Comparison of ENCODE assay signal across 12 cellular contexts in genomic region chr12:11797317-11797913, GRCh38.
DNase-seq lines count a peak whose midpoint lies in the region; ATAC-seq, FAIRE-seq and TF ChIP-seq lines count a peak whose summit lies in the region.
"Had no signal": no experiment of that assay in that cellular context is flagged by ENCODE, and none has a peak within 500 bp of the region (broad histone marks: within the 10 kb centered on the region; RNA-seq: fewer than 3 reads in every experiment).

No MANE protein-coding gene starts in this region.

- H3K4me1 ChIP-seq in fibroblast of lung (ENCODE audit: control insufficient read depth, extremely low read depth, insufficient read depth, low read length), result peaks cover 16% of the 10 kb centered on the region
- H3K4me1 ChIP-seq in sigmoid colon, result peaks cover 0 to 80% (median 65%) of the 10 kb centered on the region in 4 donors

- TF ChIP-seq POLR2A in sigmoid colon (IDR thresholded peaks at IDR 0.05), result no peak

- H4K20me1 ChIP-seq in fibroblast of lung (ENCODE audit: control insufficient read depth, extremely low read depth, insufficient read depth, low read length), result no peaks in the 10 kb centered on the region

- peak; percentile 91 for DNase-seq in EL
- peak; percentile 9 for DNase-seq in RCC 7860 (ENCODE audit: low spot score)
- peak; percentile 72 to 99 for DNase-seq in fibroblast of lung (ENCODE audit: low read depth in 2 of 2)
- DNase-seq in sigmoid colon, result no peak
- DNase-seq in GM19239 (ENCODE audit: insufficient read length, low spot score), result no peak
- DNase-seq: NCI-H345, testis had no signal

- H3K36me3 ChIP-seq in fibroblast of lung (ENCODE audit: control insufficient read depth, insufficient read depth, low read length), result no peaks in the 10 kb centered on the region
- H3K36me3 ChIP-seq in sigmoid colon, result no peaks in the 10 kb centered on the region

- FAIRE-seq in RCC 7860 (lab: Jason Lieb, UNC) (no peak), GM19239 (lab: Jason Lieb, UNC) (no peak)
- FAIRE-seq: GM12892 had no signal

- 66 to 84% methylated on average over 5 of the region's 5 CpGs for WGBS in sigmoid colon, 2 donors

- TF ChIP-seq CTCF in fibroblast of lung (conservative IDR thresholded peaks at IDR 0.05 in 1 of 2, IDR thresholded peaks at IDR 0.05 in 1 of 2; ENCODE audit: low read depth in 1 of 2, low read length in 2 of 2) (no peak), sigmoid colon (IDR thresholded peaks at IDR 0.05) (no peak)

- TF ChIP-seq EP300 in sigmoid colon (IDR thresholded peaks at IDR 0.05), result no peak

- no peak overlapping the region for H3K4me3 ChIP-seq in fibroblast of lung (replicated peaks in 1 of 4; ENCODE audit: control extremely low read depth in 1 of 4, insufficient read depth in 1 of 4, low read depth in 3 of 4, low read length in 4 of 4)
- H3K4me3 ChIP-seq in sigmoid colon, result no peak overlapping the region
- H3K4me3 ChIP-seq: testis had no signal

- no peaks in the 10 kb centered on the region for H3K79me2 ChIP-seq in fibroblast of lung (ENCODE audit: control insufficient read depth, insufficient read depth, low read length)

- H3K4me2 ChIP-seq in fibroblast of lung (ENCODE audit: extremely low read depth, insufficient read depth, low read length), result no peak overlapping the region

- ATAC-seq in HG02610 (IDR thresholded peaks at IDR 0.05; ENCODE audit: unreplicated experiment), result no peak
- ATAC-seq in HG02840 (IDR thresholded peaks at IDR 0.05; ENCODE audit: low FRiP score, unreplicated experiment), result no peak
- no peak for ATAC-seq in GM18867 (IDR thresholded peaks at IDR 0.05; ENCODE audit: unreplicated experiment)
- ATAC-seq: sciatic nerve had no signal

- H3K27me3 ChIP-seq in fibroblast of lung (ENCODE audit: control insufficient read depth, insufficient read depth, low read length) (no peaks in the 10 kb centered on the region), sigmoid colon (no peaks in the 10 kb centered on the region)
- H3K27me3 ChIP-seq: testis had no signal

- intact Hi-C loops in sigmoid colon (cut with DNase I), result no loop called here

- H3K27ac ChIP-seq in fibroblast of lung (ENCODE audit: insufficient read depth, low read length) (peak overlapping the region; percentile 49), sigmoid colon (peak overlapping the region; percentile 66 to 91 (median 83))

- no peak overlapping the region for H3K9ac ChIP-seq in fibroblast of lung (ENCODE audit: insufficient read depth, low read length)

- no peak overlapping the region for H2AFZ ChIP-seq in fibroblast of lung (ENCODE audit: low read length)

- no peaks in the 10 kb centered on the region for H3K9me3 ChIP-seq in fibroblast of lung (ENCODE audit: control insufficient read depth, insufficient read depth, low read depth, low read length)
- no peaks in the 10 kb centered on the region for H3K9me3 ChIP-seq in sigmoid colon
- H3K9me3 ChIP-seq: testis had no signal

Comparison
In these comparisons a context has a peak if more than half of its experiments do, and no peak if none do; other contexts are left out.
1. DNase-seq: peak in EL (single experiment), RCC 7860 (single experiment) and fibroblast of lung (2 of 2); none in sigmoid colon (single experiment) and GM19239 (single experiment).